Comparison of ENCODE assay signal across 8 cellular contexts in the genomic region with DNA sequence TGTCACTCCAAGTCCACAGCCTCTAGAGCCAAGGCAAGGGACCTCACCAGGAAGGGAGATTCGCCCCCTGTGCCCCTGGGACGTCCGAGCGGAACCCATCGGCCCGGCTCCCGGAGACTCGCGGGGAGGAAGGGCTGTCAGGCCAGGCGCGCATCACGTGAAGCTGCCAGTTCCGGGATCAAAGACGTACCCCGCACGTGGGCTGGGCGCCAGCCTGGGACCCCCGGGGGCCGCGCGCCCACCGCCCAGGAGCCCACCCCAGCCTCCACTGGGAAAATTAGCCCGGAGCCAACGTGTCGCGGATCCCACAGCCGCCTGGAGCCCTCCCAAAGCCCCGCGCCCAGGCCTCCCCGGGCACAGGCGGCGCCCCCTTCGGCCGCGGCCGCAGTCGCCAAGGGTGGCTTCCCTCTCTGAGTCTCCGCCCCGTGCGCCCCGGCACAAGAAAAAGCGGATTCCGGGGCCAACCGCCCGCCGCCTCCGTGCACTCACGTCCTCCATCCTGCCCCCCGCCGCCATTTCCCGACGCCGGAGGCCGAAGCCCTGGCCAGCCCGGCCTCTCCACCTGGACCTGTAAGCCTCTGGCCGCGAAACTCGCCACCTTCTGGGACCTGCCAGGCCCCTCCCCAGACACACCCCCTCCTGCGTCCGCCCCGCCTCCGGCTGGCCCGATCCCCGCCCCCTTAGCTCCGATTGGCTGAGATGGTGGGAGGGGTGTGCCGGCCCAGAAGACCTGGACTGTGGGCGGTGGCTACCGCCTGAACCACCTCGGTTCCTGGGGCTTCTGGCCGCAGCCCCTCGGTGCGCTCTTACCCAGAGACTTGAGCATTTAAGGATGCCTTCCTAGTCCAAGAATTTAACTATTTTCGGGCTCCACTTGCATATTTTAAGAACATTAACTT. TPM values are rescaled to one million over a fixed set of nuclear protein-coding genes. Genes with fewer than 3 reads are reported as not detected.
DNase-seq lines count a peak whose midpoint lies in the region; ATAC-seq lines count a peak whose summit lies in the region.

A gene (minus strand): TSS at position 603 of the 899 bp plus-strand sequence. CDS start 87 bp downstream, at position 516.

- no peaks in the 10 kb centered on the region for H3K9me3 Mint-ChIP-seq in IgD-negative memory B cell
- no peaks in the 10 kb centered on the region for H3K9me3 Mint-ChIP-seq in activated T-cell treated with anti-CD3 and anti-CD28 coated beads, Interleukin-2, amount 50 U/mL, for 4 hours

- H3K27me3 ChIP-seq in esophagus (ENCODE audit: control insufficient read depth in 1 of 2, insufficient read depth in 2 of 2, low read length in 2 of 2) (no peaks in the 10 kb centered on the region), muscle layer of colon (ENCODE audit: control insufficient read depth in 1 of 2, insufficient read depth in 2 of 2, low read length in 2 of 2) (no peaks in the 10 kb centered on the region)

- peak within 1 kb of the TSS; percentile 96 to 98 (median 96) for H3K4me3 Mint-ChIP-seq in IgD-negative memory B cell
- peak within 1 kb of the TSS; percentile 89 for H3K4me3 Mint-ChIP-seq in activated T-cell treated with anti-CD3 and anti-CD28 coated beads, Interleukin-2, amount 50 U/mL, for 4 hours

- H3K4me3 ChIP-seq in esophagus (ENCODE audit: low read depth in 1 of 2, low read length in 2 of 2) (peak within 1 kb of the TSS; percentile 85 to 97), muscle layer of colon (ENCODE audit: low read depth in 1 of 2, low read length in 2 of 2) (peak within 1 kb of the TSS; percentile 71 to 78)

- H3K36me3 ChIP-seq in esophagus (ENCODE audit: control insufficient read depth in 2 of 2, insufficient read depth in 2 of 2, low read length in 1 of 2), result no peaks in the 10 kb centered on the region
- H3K36me3 ChIP-seq in muscle layer of colon (ENCODE audit: insufficient read depth, low read length), result no peaks in the 10 kb centered on the region

- H3K36me3 Mint-ChIP-seq in IgD-negative memory B cell, result no peaks in the 10 kb centered on the region
- H3K36me3 Mint-ChIP-seq in activated T-cell treated with anti-CD3 and anti-CD28 coated beads, Interleukin-2, amount 50 U/mL, for 4 hours (ENCODE audit: insufficient read depth), result no peaks in the 10 kb centered on the region

- DNase-seq in DMS153 treated with DMSO at 0.1 percent for 48 hours (lab: John Stamatoyannopoulos, UW; ENCODE audit: unreplicated experiment) (peak; percentile 82), OCI-M1 (lab: John Stamatoyannopoulos, UW) (peak; percentile 94)
- DNase-seq in activated T-cell treated with anti-CD3 and anti-CD28 coated beads, Interleukin-2, amount 50 U/mL, for 4 hours, result peak; percentile 89
- DNase-seq in stimulated activated CD8-positive, alpha-beta memory T cell treated with anti-CD3 and anti-CD28 coated beads, Interleukin-7, amount 100 ng/mL, for 24 hours (ENCODE audit: low read depth), result peak; percentile 85

- WGBS in esophagus, 2 donors, result 0% methylated on average over 56 to 73 of the region's 73 CpGs

- H3K4me1 ChIP-seq in esophagus (ENCODE audit: control insufficient read depth in 2 of 2, insufficient read depth in 2 of 2, low read length in 1 of 2) (peaks cover 0 to 3% of the 10 kb centered on the region in 2 donors), muscle layer of colon (ENCODE audit: insufficient read depth, low read length) (peaks cover 5% of the 10 kb centered on the region)

- ATAC-seq in GM21529 (IDR thresholded peaks at IDR 0.05; ENCODE audit: unreplicated experiment), result peak; percentile 96
- ATAC-seq in activated T-cell treated with anti-CD3 and anti-CD28 coated beads, Interleukin-2, amount 50 U/mL, for 4 hours, result peak; percentile 97 to 98

- H3K27me3 Mint-ChIP-seq in IgD-negative memory B cell, result peaks cover 3% of the 10 kb centered on the region
- peaks cover 5% of the 10 kb centered on the region for H3K27me3 Mint-ChIP-seq in activated T-cell treated with anti-CD3 and anti-CD28 coated beads, Interleukin-2, amount 50 U/mL, for 4 hours (ENCODE audit: low read depth)

- peak within 1 kb of the TSS; percentile 93 to 98 (median 94) for H3K27ac Mint-ChIP-seq in IgD-negative memory B cell

- peak within 1 kb of the TSS; percentile 71 for H3K9ac ChIP-seq in muscle layer of colon (ENCODE audit: low read length)

- H3K4me1 Mint-ChIP-seq in IgD-negative memory B cell, result peaks cover 14 to 22% (median 17%) of the 10 kb centered on the region in 3 donors
- H3K4me1 Mint-ChIP-seq in activated T-cell treated with anti-CD3 and anti-CD28 coated beads, Interleukin-2, amount 50 U/mL, for 4 hours (ENCODE audit: low read depth), result peaks cover 17% of the 10 kb centered on the region

- H3K27ac ChIP-seq in esophagus (ENCODE audit: low read depth in 2 of 2, low read length in 1 of 2) (peak within 1 kb of the TSS; percentile 84 to 89), muscle layer of colon (ENCODE audit: low read depth, low read length) (peak within 1 kb of the TSS; percentile 82)

- H3K9me3 ChIP-seq in esophagus (ENCODE audit: control insufficient read depth in 2 of 2, insufficient read depth in 1 of 2, low read depth in 1 of 2, low read length in 1 of 2) (no peaks in the 10 kb centered on the region), muscle layer of colon (ENCODE audit: low read length) (no peaks in the 10 kb centered on the region)

RNA-seq across cellular contexts. Expression of the gene that starts here (rescaled TPM):
- polyA plus RNA-seq in IgD-negative memory B cell, result 25.1 TPM
- 10 to 100 TPM; 15.5 to 17.9 (median 16.4) TPM for total RNA-seq in activated T-cell treated with anti-CD3 and anti-CD28 coated beads, Interleukin-2, amount 50 U/mL, for 4 hours
- polyA plus RNA-seq in esophagus, result 1 to 10 TPM; 2.0 to 4.4 TPM

Comparison
In these comparisons a context has a peak if more than half of its experiments do, and no peak if none do; other contexts are left out.
1. Peak in every context shown above with its lines: DNase-seq, ATAC-seq, H3K4me3 ChIP-seq and H3K27ac ChIP-seq.